ENCODE assay signal across 16 cellular contexts in the genomic region with DNA sequence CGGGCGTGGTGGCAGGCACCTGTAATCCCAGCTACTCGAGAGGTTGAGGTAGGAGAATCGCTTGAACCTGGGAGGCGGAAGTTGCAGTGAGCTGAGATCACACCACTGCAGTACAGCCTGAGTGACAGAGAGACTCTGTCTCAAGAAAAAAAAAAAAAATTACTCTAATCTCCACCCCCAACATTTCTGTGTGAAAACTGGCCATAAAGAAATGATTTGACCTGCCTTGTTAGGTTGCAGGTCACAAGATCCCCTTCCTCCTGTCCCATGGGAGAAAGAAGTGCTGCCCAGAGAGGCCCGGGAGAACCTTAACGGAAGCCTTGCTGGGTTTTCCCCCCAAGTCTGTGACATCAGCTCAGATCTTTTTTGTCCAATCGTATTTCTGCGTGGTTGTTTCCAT. TPM values are rescaled to one million over a fixed set of nuclear protein-coding genes. Genes with fewer than 3 reads are reported as not detected.
DNase-seq lines count a peak whose midpoint lies in the region; ATAC-seq and TF ChIP-seq lines count a peak whose summit lies in the region.
"Had no signal": no experiment of that assay in that cellular context is flagged by ENCODE, and none has a peak within 500 bp of the region (broad histone marks: within the 10 kb centered on the region; RNA-seq: fewer than 3 reads in every experiment).

No MANE protein-coding gene starts in this region.

- H3K4me3 Mint-ChIP-seq in activated naive CD4-positive, alpha-beta T cell treated with anti-CD3 and anti-CD28 coated beads, Interleukin-2, amount 10 ng/mL, durations not matched to agents 7 days and 5 days = no peak overlapping the region
- H3K4me3 Mint-ChIP-seq in activated naive CD4-positive, alpha-beta T cell treated with anti-CD3 and anti-CD28 coated beads for 36 hours = no peak overlapping the region
- peak overlapping the region; percentile 71 for H3K4me3 Mint-ChIP-seq in activated B cell treated with CpG ODN at 0.5 μM for 24 hours
- H3K4me3 Mint-ChIP-seq: activated T-cell treated with anti-CD3 and anti-CD28 coated beads, Interleukin-2, amount 50 U/mL, for 24 hours had no signal

- peak; percentile 34 for ATAC-seq in HG02610 (IDR thresholded peaks at IDR 0.05; ENCODE audit: unreplicated experiment)
- ATAC-seq in activated B cell treated with CpG ODN at 0.5 μM for 24 hours (ENCODE audit: low read depth) = peak; percentile 40
- no peak for ATAC-seq in GM18498 (IDR thresholded peaks at IDR 0.05; ENCODE audit: unreplicated experiment)

- H3K27me3 Mint-ChIP-seq in activated naive CD4-positive, alpha-beta T cell treated with anti-CD3 and anti-CD28 coated beads, Interleukin-2, amount 10 ng/mL, durations not matched to agents 7 days and 5 days = peaks cover 31% of the 10 kb centered on the region
- no peaks in the 10 kb centered on the region for H3K27me3 Mint-ChIP-seq in activated naive CD4-positive, alpha-beta T cell treated with anti-CD3 and anti-CD28 coated beads for 36 hours (ENCODE audit: low read depth)
- H3K27me3 Mint-ChIP-seq in activated B cell treated with CpG ODN at 0.5 μM for 24 hours = no peaks in the 10 kb centered on the region
- H3K27me3 Mint-ChIP-seq: activated T-cell treated with anti-CD3 and anti-CD28 coated beads, Interleukin-2, amount 50 U/mL, for 24 hours had no signal

- intact Hi-C loops in activated naive CD4-positive, alpha-beta T cell treated with anti-CD3 and anti-CD28 coated beads for 36 hours (cut with micrococcal nuclease) = no loop called here
- intact Hi-C loops in activated B cell treated with CpG ODN at 0.5 μM for 24 hours (cut with micrococcal nuclease) = loop anchor here (1.0 kb wide), 1 partner anchor 15 kb away; no protein-coding TSS in a partner anchor

- H3K36me3 Mint-ChIP-seq in activated naive CD4-positive, alpha-beta T cell treated with anti-CD3 and anti-CD28 coated beads, Interleukin-2, amount 10 ng/mL, durations not matched to agents 7 days and 5 days = peaks cover 16% of the 10 kb centered on the region
- H3K36me3 Mint-ChIP-seq in activated naive CD4-positive, alpha-beta T cell treated with anti-CD3 and anti-CD28 coated beads for 36 hours (ENCODE audit: low read depth) = no peaks in the 10 kb centered on the region
- no peaks in the 10 kb centered on the region for H3K36me3 Mint-ChIP-seq in activated B cell treated with CpG ODN at 0.5 μM for 24 hours (ENCODE audit: low read depth)

- no peak for DNase-seq in activated naive CD4-positive, alpha-beta T cell treated with anti-CD3 and anti-CD28 coated beads, Interleukin-2, amount 10 ng/mL, durations not matched to agents 7 days and 5 days
- no peak for DNase-seq in activated naive CD4-positive, alpha-beta T cell treated with anti-CD3 and anti-CD28 coated beads for 36 hours
- DNase-seq in activated B cell treated with CpG ODN at 0.5 μM for 24 hours = no peak
- no peak for DNase-seq in NCI-H1105 treated with DMSO at 0.1 percent for 48 hours (lab: John Stamatoyannopoulos, UW)
- no peak for DNase-seq in NOMO-1 treated with dmso at 0.1 percent for 144 hours (lab: John Stamatoyannopoulos, UW; ENCODE audit: unreplicated experiment)
- DNase-seq in MV-4-11 (lab: John Stamatoyannopoulos, UW) = no peak
- DNase-seq: activated T-cell treated with anti-CD3 and anti-CD28 coated beads, Interleukin-2, amount 50 U/mL, for 24 hours; amygdala; head of caudate nucleus; NCI-H1417; NCI-H524; spleen had no signal

- peak overlapping the region; percentile 69 for H3K27ac Mint-ChIP-seq in activated naive CD4-positive, alpha-beta T cell treated with anti-CD3 and anti-CD28 coated beads, Interleukin-2, amount 10 ng/mL, durations not matched to agents 7 days and 5 days
- no peak overlapping the region for H3K27ac Mint-ChIP-seq in activated naive CD4-positive, alpha-beta T cell treated with anti-CD3 and anti-CD28 coated beads for 36 hours
- peak overlapping the region; percentile 96 for H3K27ac Mint-ChIP-seq in activated B cell treated with CpG ODN at 0.5 μM for 24 hours
- H3K27ac Mint-ChIP-seq: activated T-cell treated with anti-CD3 and anti-CD28 coated beads, Interleukin-2, amount 50 U/mL, for 24 hours had no signal

- no peak for TF ChIP-seq CTCF in activated B cell treated with CpG ODN at 0.5 μM for 24 hours (IDR thresholded peaks at IDR 0.05)

- CTCF ChIA-PET in activated naive CD4-positive, alpha-beta T cell treated with anti-CD3 and anti-CD28 coated beads, Interleukin-2, amount 10 ng/mL, durations not matched to agents 7 days and 5 days (lab: Charles Lee) = interaction anchor here (0.6 kb wide), 1 partner anchor 15 kb away, joined by 3 read pairs; no protein-coding TSS in a partner anchor
- CTCF ChIA-PET in activated naive CD4-positive, alpha-beta T cell treated with anti-CD3 and anti-CD28 coated beads for 36 hours (lab: Charles Lee) = interaction anchor here (1.0 kb wide), 1 partner anchor 53 kb away, joined by 3 read pairs; no protein-coding TSS in a partner anchor
- CTCF ChIA-PET in activated B cell treated with CpG ODN at 0.5 μM for 24 hours (lab: Charles Lee) = interaction anchor here (0.6 to 1.3 kb wide), 3 partner anchors 14 to 93 kb away, joined by 3 to 4 read pairs (median 3); no protein-coding TSS in a partner anchor

- POLR2A ChIA-PET in activated B cell treated with CpG ODN at 0.5 μM for 24 hours (lab: Charles Lee) = interaction anchor here (0.7 to 1.5 kb wide), 5 partner anchors 9 to 730 kb away, joined by 3 to 17 read pairs (median 4); partner anchors contain the start of genes CALHM1 and CALHM2

- no peaks in the 10 kb centered on the region for H3K9me3 Mint-ChIP-seq in activated naive CD4-positive, alpha-beta T cell treated with anti-CD3 and anti-CD28 coated beads, Interleukin-2, amount 10 ng/mL, durations not matched to agents 7 days and 5 days
- no peaks in the 10 kb centered on the region for H3K9me3 Mint-ChIP-seq in activated naive CD4-positive, alpha-beta T cell treated with anti-CD3 and anti-CD28 coated beads for 36 hours
- no peaks in the 10 kb centered on the region for H3K9me3 Mint-ChIP-seq in activated B cell treated with CpG ODN at 0.5 μM for 24 hours
- H3K9me3 Mint-ChIP-seq: activated T-cell treated with anti-CD3 and anti-CD28 coated beads, Interleukin-2, amount 50 U/mL, for 24 hours had no signal

- peaks cover 71% of the 10 kb centered on the region for H3K4me1 Mint-ChIP-seq in activated naive CD4-positive, alpha-beta T cell treated with anti-CD3 and anti-CD28 coated beads, Interleukin-2, amount 10 ng/mL, durations not matched to agents 7 days and 5 days
- peaks cover 16% of the 10 kb centered on the region for H3K4me1 Mint-ChIP-seq in activated naive CD4-positive, alpha-beta T cell treated with anti-CD3 and anti-CD28 coated beads for 36 hours (ENCODE audit: low read depth)
- peaks cover 62% of the 10 kb centered on the region for H3K4me1 Mint-ChIP-seq in activated B cell treated with CpG ODN at 0.5 μM for 24 hours

RNA-seq across cellular contexts. Expression of gene CALHM1, which starts 8.7 kb away (rescaled TPM):
- total RNA-seq in activated naive CD4-positive, alpha-beta T cell treated with anti-CD3 and anti-CD28 coated beads for 36 hours = not detected
- 0.40 and 0.42 TPM in 2 replicates for total RNA-seq in activated B cell treated with CpG ODN at 0.5 μM for 24 hours
- total RNA-seq: epithelial cell of proximal tubule, kidney epithelial cell had no signal

RNA-seq across cellular contexts. Expression of gene CALHM3, which starts 11.6 kb away (rescaled TPM):
- total RNA-seq in activated naive CD4-positive, alpha-beta T cell treated with anti-CD3 and anti-CD28 coated beads for 36 hours = not detected
- total RNA-seq in activated B cell treated with CpG ODN at 0.5 μM for 24 hours = not detected in 2 replicates
- total RNA-seq: epithelial cell of proximal tubule, kidney epithelial cell, spleen had no signal

RNA-seq across cellular contexts. Expression of gene CALHM2, which starts 15.2 kb away (rescaled TPM):
- 1 to 10 TPM; 8.3 to 9.5 TPM for total RNA-seq in activated naive CD4-positive, alpha-beta T cell treated with anti-CD3 and anti-CD28 coated beads for 36 hours
- 17.5 and 21.4 TPM in 2 replicates for total RNA-seq in activated B cell treated with CpG ODN at 0.5 μM for 24 hours

RNA-seq across cellular contexts. Expression of gene NEURL1, which starts 26.1 kb away (rescaled TPM):
- total RNA-seq in activated naive CD4-positive, alpha-beta T cell treated with anti-CD3 and anti-CD28 coated beads for 36 hours = 1 to 10 TPM; 1.3 to 1.6 TPM
- total RNA-seq in activated B cell treated with CpG ODN at 0.5 μM for 24 hours = 0.61 and 0.93 TPM in 2 replicates
